24 cellular contexts compared by ENCODE assay signal in genomic region chr21:30620080-30620479, GRCh38. TPM values are rescaled to one million over a fixed set of nuclear protein-coding genes. Genes with fewer than 3 reads are reported as not detected.
DNase-seq lines count a peak whose midpoint lies in the region; ATAC-seq, FAIRE-seq and TF ChIP-seq lines count a peak whose summit lies in the region.
"Had no signal": no experiment of that assay in that cellular context is flagged by ENCODE, and none has a peak within 500 bp of the region (broad histone marks: within the 10 kb centered on the region; RNA-seq: fewer than 3 reads in every experiment).

No MANE protein-coding gene starts in this region.

- no peaks in the 10 kb centered on the region for H3K36me3 ChIP-seq in RWPE2 (ENCODE audit: low read depth)
- H3K36me3 ChIP-seq in breast epithelium = no peaks in the 10 kb centered on the region
- H3K36me3 ChIP-seq: BLaER1 had no signal

- ATAC-seq in RWPE2 (ENCODE audit: low read depth) (no peak), SK-N-SH treated with all-trans-retinoic acid at 6 μM for 48 hours (no peak)
- ATAC-seq: CD8-positive, alpha-beta T cell; GM23338; HCT116 had no signal

- H3K27me3 ChIP-seq in RWPE2 (ENCODE audit: insufficient read depth, poor library complexity, severe bottlenecking) (no peaks in the 10 kb centered on the region), breast epithelium (no peaks in the 10 kb centered on the region)
- H3K27me3 ChIP-seq: BLaER1 had no signal

- DNase-seq in DMS53 (lab: John Stamatoyannopoulos, UW) (peak; percentile 26), DMS53 treated with DMSO at 0.1 percent for 48 hours (lab: John Stamatoyannopoulos, UW; ENCODE audit: unreplicated experiment) (no peak), OCI-M1 (lab: John Stamatoyannopoulos, UW) (peak; percentile 10), RWPE2 (ENCODE audit: low spot score) (no peak), breast epithelium (ENCODE audit: low spot score in 2 of 2) (no peak)
- DNase-seq in activated T-cell treated with anti-CD3 and anti-CD28 coated beads, Interleukin-2, amount 50 U/mL, for 48 hours = no peak
- DNase-seq: CD4-positive, CD25-positive, alpha-beta regulatory T cell; CD8-positive, alpha-beta T cell; DMS79; EL; GDM1; H9 had no signal

- peak; percentile 33 for FAIRE-seq in islet of Langerhans (lab: Jason Lieb, UNC)
- FAIRE-seq: A204.1, GM12891, GM18507 had no signal

- TF ChIP-seq CTCF in RWPE2 (IDR thresholded peaks at IDR 0.05; ENCODE audit: poor library complexity, severe bottlenecking) (no peak), breast epithelium (IDR thresholded peaks at IDR 0.05) (no peak)

- intact Hi-C loops in breast epithelium (cut with DNase I; ENCODE audit: low total_unique reads) = no loop called here

- H3K4me1 ChIP-seq in RWPE2 (ENCODE audit: insufficient read depth, poor library complexity, severe bottlenecking) = peaks cover 23% of the 10 kb centered on the region
- H3K4me1 ChIP-seq in breast epithelium = no peaks in the 10 kb centered on the region
- H3K4me1 ChIP-seq: BLaER1 had no signal

- H3K4me3 ChIP-seq in RWPE2 (ENCODE audit: severe bottlenecking) = no peak overlapping the region
- no peak overlapping the region for H3K4me3 ChIP-seq in breast epithelium
- H3K4me3 ChIP-seq: BLaER1, GM23338 had no signal

- no peak for TF ChIP-seq POLR2A in breast epithelium (IDR thresholded peaks at IDR 0.05)

- H3K9me3 ChIP-seq in RWPE2 (ENCODE audit: severe bottlenecking) (no peaks in the 10 kb centered on the region), breast epithelium (peaks cover 0 to 5% of the 10 kb centered on the region in 2 donors)

- H3K27ac ChIP-seq in RWPE2 (ENCODE audit: poor library complexity, severe bottlenecking) (peak overlapping the region; percentile 86), breast epithelium (no peak overlapping the region)
- H3K27ac ChIP-seq: 22Rv1, BLaER1, C4-2B had no signal

TF ChIP-seq in SK-N-SH treated with all-trans-retinoic acid at 6 μM for 48 hours, 23 proteins besides CTCF, POLR2A, EP300 and RAD21:
- TF ChIP-seq POU6F1 (CRISPR knock-in tag; IDR thresholded peaks at IDR 0.05; ENCODE audit: borderline replicate concordance, low read depth) = no peak
- TF ChIP-seq ZNF565 (CRISPR knock-in tag; conservative IDR thresholded peaks at IDR 0.05; ENCODE audit: low read depth) = no peak
- no peak for TF ChIP-seq BACH2 (CRISPR knock-in tag; IDR thresholded peaks at IDR 0.05; ENCODE audit: borderline replicate concordance)
- TF ChIP-seq ISL1 (CRISPR knock-in tag; IDR thresholded peaks at IDR 0.05) = no peak
- no peak for TF ChIP-seq TCF4 (CRISPR knock-in tag; IDR thresholded peaks at IDR 0.05; ENCODE audit: borderline replicate concordance)
- no peak for TF ChIP-seq ZFP30 (CRISPR knock-in tag; IDR thresholded peaks at IDR 0.05)
- TF ChIP-seq RARB (CRISPR knock-in tag; IDR thresholded peaks at IDR 0.05) = no peak
- TF ChIP-seq SNAI2 (CRISPR knock-in tag; IDR thresholded peaks at IDR 0.05) = no peak

RNA-seq across cellular contexts. Expression of gene KRTAP20-4, which starts 0.3 kb away (rescaled TPM):
- not detected for total RNA-seq in breast epithelium
- total RNA-seq: B cell; CD4-positive, CD25-positive, alpha-beta regulatory T cell; CD8-positive, alpha-beta T cell; GM23338; H4; H9 had no signal

RNA-seq across cellular contexts. Expression of gene KRTAP20-1, which starts 3.9 kb away (rescaled TPM):
- total RNA-seq in breast epithelium = not detected
- total RNA-seq: B cell; CD4-positive, CD25-positive, alpha-beta regulatory T cell; CD8-positive, alpha-beta T cell; GM23338; H4; H9 had no signal

RNA-seq across cellular contexts. Expression of gene KRTAP6-1, which starts 6.3 kb away (rescaled TPM):
- total RNA-seq in breast epithelium = not detected
- total RNA-seq: B cell; CD4-positive, CD25-positive, alpha-beta regulatory T cell; CD8-positive, alpha-beta T cell; GM23338; H4; H9 had no signal

RNA-seq across cellular contexts. Expression of gene KRTAP20-2, which starts 14.9 kb away (rescaled TPM):
- not detected for total RNA-seq in breast epithelium
- total RNA-seq: B cell; CD4-positive, CD25-positive, alpha-beta regulatory T cell; CD8-positive, alpha-beta T cell; GM23338; H4; H9 had no signal

RNA-seq across cellular contexts. Expression of gene KRTAP22-1, which starts 19.2 kb away (rescaled TPM):
- not detected for total RNA-seq in breast epithelium
- total RNA-seq: B cell; CD4-positive, CD25-positive, alpha-beta regulatory T cell; CD8-positive, alpha-beta T cell; GM23338; H4; H9 had no signal

Comparison
In these comparisons a context has a peak if more than half of its experiments do, and no peak if none do; other contexts are left out.
1. DNase-seq: peak in DMS53 (single experiment) and OCI-M1 (single experiment); none in DMS53 treated with DMSO at 0.1 percent for 48 hours (single experiment), RWPE2 (single experiment), activated T-cell treated with anti-CD3 and anti-CD28 coated beads, Interleukin-2, amount 50 U/mL, for 48 hours (0 of 2) and breast epithelium (0 of 2).